1 cellular context compared by ENCODE assay signal in the genomic region with DNA sequence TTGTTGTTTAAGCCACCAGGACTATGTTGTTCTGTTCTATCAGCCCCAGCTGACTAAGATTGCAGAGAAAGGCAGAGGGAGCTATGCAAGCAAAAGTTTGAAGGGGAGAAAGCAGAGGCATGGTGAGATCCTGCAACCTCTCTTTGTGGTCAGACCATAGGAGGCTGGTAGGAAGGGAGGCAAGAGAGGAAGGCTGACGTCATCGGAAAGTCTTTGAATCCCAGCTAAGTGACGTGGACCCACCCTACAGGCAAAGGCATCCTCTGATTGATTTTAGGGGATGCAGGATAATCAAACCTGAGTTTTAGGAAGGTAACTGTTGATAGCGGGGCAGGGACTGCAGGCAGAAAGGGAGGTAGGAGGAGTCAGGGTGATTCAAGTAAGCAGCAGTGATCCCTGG.
TF ChIP-seq lines count a peak whose summit lies in the region.

No MANE protein-coding gene starts in this region.

TF ChIP-seq in IMR-90, 13 proteins besides CTCF, POLR2A, EP300 and RAD21 (continued from another document):
- TF ChIP-seq MXI1 (IDR thresholded peaks at IDR 0.05; ENCODE audit: borderline replicate concordance, low read depth, low read length) (no peak), SMC3 (IDR thresholded peaks at IDR 0.05; ENCODE audit: low read depth, low read length) (no peak), RFX5 (IDR thresholded peaks at IDR 0.05; ENCODE audit: low read depth, low read length) (no peak), MAFK (IDR thresholded peaks at IDR 0.05; ENCODE audit: low read depth, low read length) (no peak), MAZ (IDR thresholded peaks at IDR 0.05; ENCODE audit: borderline replicate concordance, low read depth, low read length) (no peak)
TF ChIP-seq in IMR-90: peak in this region for 0.
